ENCODE assay signal across 26 cellular contexts in the genomic region with DNA sequence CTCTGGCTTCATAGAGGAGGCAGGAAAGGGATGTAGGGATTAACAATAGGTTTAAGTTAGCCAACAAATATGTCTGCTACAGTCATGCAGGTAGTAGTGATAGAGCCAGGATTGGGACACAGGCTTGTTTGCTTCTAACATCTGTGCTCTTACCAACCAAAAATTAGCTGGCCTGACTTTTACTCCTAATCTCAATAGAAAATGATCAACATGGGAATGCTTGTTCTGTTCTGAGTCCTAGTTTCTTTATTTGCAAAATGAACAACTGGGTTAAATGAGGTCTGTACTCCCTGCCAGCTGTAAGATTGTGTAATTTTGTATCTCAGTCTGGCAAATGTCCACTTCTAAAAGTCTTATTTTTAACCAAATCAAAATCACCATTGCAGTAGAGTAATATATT.
"Had no signal": no experiment of that assay in that cellular context is flagged by ENCODE, and none has a peak within 500 bp of the region (broad histone marks: within the 10 kb centered on the region; RNA-seq: fewer than 3 reads in every experiment).

No MANE protein-coding gene starts in this region.

- H3K4me2 ChIP-seq: KMS-11 had no signal

- DNase-seq: activated B cell treated with CpG ODN at 0.5 μM for 24 hours; activated CD4-positive, alpha-beta T cell treated with anti-CD3 and anti-CD28 coated beads for 1 hour; activated CD4-positive, alpha-beta T cell treated with anti-CD3 and anti-CD28 coated beads, Interleukin-2, amount 10 ng/mL, durations not matched to agents 24 days and 14 days; activated CD4-positive, alpha-beta T cell treated with anti-CD3 and anti-CD28 coated beads, Interleukin-2, amount 50 U/mL, for 48 hours; activated CD8-positive, alpha-beta memory T cell treated with anti-CD3 and anti-CD28 coated beads, Interleukin-2, amount 10 ng/mL, durations not matched to agents 7 days and 5 days; activated effector memory CD4-positive, alpha-beta T cell treated with Interleukin-2 at 50 U/mL for 16 hours; activated naive CD4-positive, alpha-beta T cell; activated T-cell treated with anti-CD3 and anti-CD28 coated beads, Interleukin-2, amount 50 U/mL, for 24 hours; amygdala; brain microvascular endothelial cell; NCI-H1092; NCI-H1417; NCI-H1930; NCI-H2171; NCI-H2227 treated with DMSO at 0.1 percent for 48 hours; NCI-H446 treated with DMSO at 0.1 percent for 48 hours; NCI-H524 treated with DMSO at 0.1 percent for 48 hours; NCI-H82; OCI-M1; Peyer's patch; SIG-M5; T-helper 17 cell; T-helper 9 cell had no signal

- H3K27ac ChIP-seq: brain microvascular endothelial cell, cardiac muscle cell, KMS-11, Peyer's patch, RWPE1 had no signal

- H3K27me3 ChIP-seq: brain microvascular endothelial cell, cardiac muscle cell, Peyer's patch had no signal

- H3K36me3 ChIP-seq: brain microvascular endothelial cell, cardiac muscle cell, Peyer's patch had no signal

- H3K9ac ChIP-seq: KMS-11 had no signal

- H3K4me1 ChIP-seq: Peyer's patch had no signal

- H3K4me3 ChIP-seq: cardiac muscle cell, Peyer's patch had no signal

- H3K9me3 ChIP-seq: Peyer's patch had no signal

- ATAC-seq: activated CD8-positive, alpha-beta memory T cell treated with anti-CD3 and anti-CD28 coated beads, Interleukin-2, amount 10 ng/mL, durations not matched to agents 7 days and 5 days; T-helper 17 cell had no signal
